In genomic region chr10:93026072-93026471, GRCh38 we compare ENCODE assay signal across 24 cellular contexts. TPM values are rescaled to one million over a fixed set of nuclear protein-coding genes. Genes with fewer than 3 reads are reported as not detected.
"Had no signal": no experiment of that assay in that cellular context is flagged by ENCODE, and none has a peak within 500 bp of the region (broad histone marks: within the 10 kb centered on the region; RNA-seq: fewer than 3 reads in every experiment).

No MANE protein-coding gene starts in this region.

- H3K27ac ChIP-seq: coronary artery, right lobe of liver, tibial artery, upper lobe of right lung, vagina had no signal

- H3K4me3 ChIP-seq: coronary artery, right lobe of liver, tibial artery, upper lobe of right lung, vagina had no signal

- DNase-seq: effector CD4-positive, alpha-beta T cell; endodermal cell; foreskin melanocyte; head of caudate nucleus; hippocampal formation; kidney glomerular epithelial cell; natural killer cell; right lobe of liver; stimulated activated CD4-positive, alpha-beta T cell treated with anti-CD3 and anti-CD28 coated beads, Interleukin-4, amount 100 ng/mL, for 1 hour; stimulated activated CD8-positive, alpha-beta memory T cell treated with anti-CD3 and anti-CD28 coated beads, Interleukin-4, amount 100 ng/mL, for 48 hours; stimulated activated naive CD8-positive, alpha-beta T cell treated with anti-CD3 and anti-CD28 coated beads, Interleukin-15, Interleukin-2, amounts not matched to agents 100 U/mL and 50 U/mL, for 24 hours; tibial artery; upper lobe of right lung had no signal

- H3K27me3 ChIP-seq: right lobe of liver, tibial artery, upper lobe of right lung, vagina had no signal

- ATAC-seq: natural killer cell; stimulated activated effector memory CD8-positive, alpha-beta T cell treated with anti-CD3 and anti-CD28 coated beads, Interleukin-12 subunit alpha, Interleukin-12 subunit beta, amount 100 ng/mL, for 72 hours; stimulated activated naive CD8-positive, alpha-beta T cell treated with anti-CD3 and anti-CD28 coated beads, Interleukin-15, Interleukin-2, amounts not matched to agents 100 U/mL and 50 U/mL, for 24 hours; upper lobe of right lung had no signal

- H3K36me3 ChIP-seq: right lobe of liver, upper lobe of right lung, vagina had no signal

- FAIRE-seq: endothelial cell of umbilical vein, islet of Langerhans had no signal

- H3K9me3 ChIP-seq: right lobe of liver, upper lobe of right lung, vagina had no signal

- H3K4me1 ChIP-seq: upper lobe of right lung, vagina had no signal

RNA-seq across cellular contexts. Expression of gene CYP26C1, which starts 34.5 kb away (rescaled TPM):
- total RNA-seq: lower leg skin, myocyte, osteocyte, vagina had no signal

RNA-seq across cellular contexts. Expression of gene CYP26A1, which starts 47.6 kb away (rescaled TPM):
- total RNA-seq: mucosa of gallbladder, myocyte, natural killer cell, osteocyte, posterior vena cava, upper lobe of right lung, vagina had no signal
- polyA plus RNA-seq: esophagus had no signal
